Comparison of ENCODE assay signal across 15 cellular contexts in genomic region chr14:77660754-77661153, GRCh38. TPM values are rescaled to one million over a fixed set of nuclear protein-coding genes. Genes with fewer than 3 reads are reported as not detected.
DNase-seq lines count a peak whose midpoint lies in the region; ATAC-seq and TF ChIP-seq lines count a peak whose summit lies in the region.
"Had no signal": no experiment of that assay in that cellular context is flagged by ENCODE, and none has a peak within 500 bp of the region (broad histone marks: within the 10 kb centered on the region; RNA-seq: fewer than 3 reads in every experiment).

No MANE protein-coding gene starts in this region.

- no peak for TF ChIP-seq CTCF in kidney epithelial cell (IDR thresholded peaks at IDR 0.05; ENCODE audit: insufficient read depth, low read length, poor library complexity, severe bottlenecking)
- TF ChIP-seq CTCF in esophagus muscularis mucosa (IDR thresholded peaks at IDR 0.05), result no peak

- no peak for TF ChIP-seq EP300 in esophagus muscularis mucosa (IDR thresholded peaks at IDR 0.05)

- intact Hi-C loops in esophagus muscularis mucosa (cut with DNase I), result no loop called here

- DNase-seq in Ammon's horn (ENCODE audit: low spot score), result peak; percentile 73
- DNase-seq in NCI-H1105 (lab: John Stamatoyannopoulos, UW), result peak; percentile 71
- peak; percentile 87 for DNase-seq in NCI-H748 (lab: John Stamatoyannopoulos, UW; ENCODE audit: unreplicated experiment)
- DNase-seq in kidney epithelial cell (ENCODE audit: low read depth), result peak; percentile 56
- no peak for DNase-seq in natural killer cell treated with Interleukin-12 subunit alpha and Interleukin-12 subunit beta and Interleukin-15 and Interleukin-18, amount 100 ng/mL, for 72 hours (ENCODE audit: low spot score)
- no peak for DNase-seq in activated CD8-positive, alpha-beta T cell treated with anti-CD3 and anti-CD28 coated beads, Interleukin-2, amount 10 ng/mL, durations not matched to agents 7 days and 5 days
- no peak for DNase-seq in esophagus muscularis mucosa (ENCODE audit: extremely low spot score)
- DNase-seq: activated T-cell treated with anti-CD3 and anti-CD28 coated beads, Interleukin-2, amount 50 U/mL, for 24 hours; NCI-H226; right lobe of liver; SHP77 had no signal

- POLR2A ChIA-PET in activated CD8-positive, alpha-beta T cell treated with anti-CD3 and anti-CD28 coated beads, Interleukin-2, amount 10 ng/mL, durations not matched to agents 7 days and 5 days (lab: Charles Lee), result no interaction called here

- ATAC-seq in natural killer cell treated with Interleukin-12 subunit alpha and Interleukin-12 subunit beta and Interleukin-15 and Interleukin-18, amount 100 ng/mL, for 72 hours, result no peak
- no peak for ATAC-seq in activated CD8-positive, alpha-beta T cell treated with anti-CD3 and anti-CD28 coated beads, Interleukin-2, amount 10 ng/mL, durations not matched to agents 7 days and 5 days
- ATAC-seq in HG03520 (IDR thresholded peaks at IDR 0.05; ENCODE audit: unreplicated experiment), result no peak
- ATAC-seq: body of pancreas had no signal

- WGBS in esophagus muscularis mucosa, result 84% methylated on average over 7 of the region's 7 CpGs

- H3K36me3 ChIP-seq in kidney epithelial cell (ENCODE audit: control insufficient read depth, insufficient read depth, low read length) (no peaks in the 10 kb centered on the region), esophagus muscularis mucosa (no peaks in the 10 kb centered on the region)
- H3K36me3 ChIP-seq: right lobe of liver, thoracic aorta had no signal

- H3K27me3 ChIP-seq in kidney epithelial cell (ENCODE audit: control insufficient read depth, insufficient read depth, low read length) (peaks cover 2% of the 10 kb centered on the region), esophagus muscularis mucosa (no peaks in the 10 kb centered on the region)
- H3K27me3 ChIP-seq: body of pancreas, right lobe of liver had no signal

- no peak overlapping the region for H3K4me3 Mint-ChIP-seq in natural killer cell treated with Interleukin-12 subunit alpha and Interleukin-12 subunit beta and Interleukin-15 and Interleukin-18, amount 100 ng/mL, for 72 hours
- no peak overlapping the region for H3K4me3 Mint-ChIP-seq in activated CD8-positive, alpha-beta T cell treated with anti-CD3 and anti-CD28 coated beads, Interleukin-2, amount 10 ng/mL, durations not matched to agents 7 days and 5 days
- H3K4me3 Mint-ChIP-seq: activated T-cell treated with anti-CD3 and anti-CD28 coated beads, Interleukin-2, amount 50 U/mL, for 24 hours; mesothelial cell of epicardium had no signal

- TF ChIP-seq POLR2A in esophagus muscularis mucosa (IDR thresholded peaks at IDR 0.05; ENCODE audit: low read depth), result no peak

- no peaks in the 10 kb centered on the region for H3K4me1 ChIP-seq in esophagus muscularis mucosa
- H3K4me1 ChIP-seq: body of pancreas, right lobe of liver had no signal

- H3K27ac Mint-ChIP-seq in natural killer cell treated with Interleukin-12 subunit alpha and Interleukin-12 subunit beta and Interleukin-15 and Interleukin-18, amount 100 ng/mL, for 72 hours, result no peak overlapping the region
- no peak overlapping the region for H3K27ac Mint-ChIP-seq in activated CD8-positive, alpha-beta T cell treated with anti-CD3 and anti-CD28 coated beads, Interleukin-2, amount 10 ng/mL, durations not matched to agents 7 days and 5 days
- H3K27ac Mint-ChIP-seq: activated T-cell treated with anti-CD3 and anti-CD28 coated beads, Interleukin-2, amount 50 U/mL, for 24 hours; mesothelial cell of epicardium had no signal

- H3K9me3 Mint-ChIP-seq in natural killer cell treated with Interleukin-12 subunit alpha and Interleukin-12 subunit beta and Interleukin-15 and Interleukin-18, amount 100 ng/mL, for 72 hours, result no peaks in the 10 kb centered on the region
- H3K9me3 Mint-ChIP-seq in activated CD8-positive, alpha-beta T cell treated with anti-CD3 and anti-CD28 coated beads, Interleukin-2, amount 10 ng/mL, durations not matched to agents 7 days and 5 days (ENCODE audit: insufficient read depth), result no peaks in the 10 kb centered on the region
- H3K9me3 Mint-ChIP-seq: activated T-cell treated with anti-CD3 and anti-CD28 coated beads, Interleukin-2, amount 50 U/mL, for 24 hours; mesothelial cell of epicardium had no signal

- H3K4me3 ChIP-seq in kidney epithelial cell (ENCODE audit: low read depth, low read length), result no peak overlapping the region
- no peak overlapping the region for H3K4me3 ChIP-seq in esophagus muscularis mucosa
- H3K4me3 ChIP-seq: body of pancreas, right lobe of liver, thoracic aorta had no signal

- peaks cover 0 to 5% of the 10 kb centered on the region in 2 donors for H3K4me1 Mint-ChIP-seq in natural killer cell treated with Interleukin-12 subunit alpha and Interleukin-12 subunit beta and Interleukin-15 and Interleukin-18, amount 100 ng/mL, for 72 hours (ENCODE audit: low read depth in 2 of 2)
- peaks cover 3% of the 10 kb centered on the region for H3K4me1 Mint-ChIP-seq in activated CD8-positive, alpha-beta T cell treated with anti-CD3 and anti-CD28 coated beads, Interleukin-2, amount 10 ng/mL, durations not matched to agents 7 days and 5 days (ENCODE audit: low read depth)

- no peaks in the 10 kb centered on the region for H3K27me3 Mint-ChIP-seq in natural killer cell treated with Interleukin-12 subunit alpha and Interleukin-12 subunit beta and Interleukin-15 and Interleukin-18, amount 100 ng/mL, for 72 hours
- no peaks in the 10 kb centered on the region for H3K27me3 Mint-ChIP-seq in activated CD8-positive, alpha-beta T cell treated with anti-CD3 and anti-CD28 coated beads, Interleukin-2, amount 10 ng/mL, durations not matched to agents 7 days and 5 days (ENCODE audit: low read depth)
- H3K27me3 Mint-ChIP-seq: activated T-cell treated with anti-CD3 and anti-CD28 coated beads, Interleukin-2, amount 50 U/mL, for 24 hours had no signal

- no peaks in the 10 kb centered on the region for H3K36me3 Mint-ChIP-seq in natural killer cell treated with Interleukin-12 subunit alpha and Interleukin-12 subunit beta and Interleukin-15 and Interleukin-18, amount 100 ng/mL, for 72 hours
- no peaks in the 10 kb centered on the region for H3K36me3 Mint-ChIP-seq in activated CD8-positive, alpha-beta T cell treated with anti-CD3 and anti-CD28 coated beads, Interleukin-2, amount 10 ng/mL, durations not matched to agents 7 days and 5 days (ENCODE audit: low read depth)
- H3K36me3 Mint-ChIP-seq: mesothelial cell of epicardium had no signal

- H3K27ac ChIP-seq in esophagus muscularis mucosa (replicated peaks in 1 of 4), result no peak overlapping the region
- H3K27ac ChIP-seq: right lobe of liver, thoracic aorta had no signal

- CTCF ChIA-PET in activated CD8-positive, alpha-beta T cell treated with anti-CD3 and anti-CD28 coated beads, Interleukin-2, amount 10 ng/mL, durations not matched to agents 7 days and 5 days (lab: Charles Lee), result no interaction called here

- no peaks in the 10 kb centered on the region for H3K9me3 ChIP-seq in esophagus muscularis mucosa
- H3K9me3 ChIP-seq: body of pancreas, right lobe of liver, thoracic aorta had no signal

RNA-seq across cellular contexts. Expression of gene SPTLC2, which starts 44.3 kb away (rescaled TPM):
- total RNA-seq in kidney epithelial cell, result 31.4 and 33.0 TPM in 2 replicates
- 10 to 100 TPM; 44.0 to 65.7 TPM for total RNA-seq in natural killer cell treated with Interleukin-12 subunit alpha and Interleukin-12 subunit beta and Interleukin-15 and Interleukin-18, amount 100 ng/mL, for 72 hours
- total RNA-seq in activated CD8-positive, alpha-beta T cell treated with anti-CD3 and anti-CD28 coated beads, Interleukin-2, amount 10 ng/mL, durations not matched to agents 7 days and 5 days, result 10 to 100 TPM; 76.5 to 80.4 TPM
- total RNA-seq in esophagus muscularis mucosa, result 10 to 100 TPM; 14.5 to 25.3 (median 20.1) TPM

RNA-seq across cellular contexts. Expression of gene ALKBH1, which starts 47.1 kb away (rescaled TPM):
- total RNA-seq in kidney epithelial cell (12.0 and 12.9 TPM in 2 replicates), esophagus muscularis mucosa (10 to 100 TPM in 3 of 4 donors, 1 to 10 TPM in 1; 8.0 to 13.3 (median 11.8) TPM)
- total RNA-seq in natural killer cell treated with Interleukin-12 subunit alpha and Interleukin-12 subunit beta and Interleukin-15 and Interleukin-18, amount 100 ng/mL, for 72 hours, result 10 to 100 TPM; 14.4 to 22.0 TPM
- 10 to 100 TPM; 12.9 to 14.8 TPM for total RNA-seq in activated CD8-positive, alpha-beta T cell treated with anti-CD3 and anti-CD28 coated beads, Interleukin-2, amount 10 ng/mL, durations not matched to agents 7 days and 5 days

RNA-seq across cellular contexts. Expression of gene SLIRP, which starts 47.1 kb away (rescaled TPM):
- 186 and 260 TPM in 2 replicates for total RNA-seq in kidney epithelial cell
- total RNA-seq in natural killer cell treated with Interleukin-12 subunit alpha and Interleukin-12 subunit beta and Interleukin-15 and Interleukin-18, amount 100 ng/mL, for 72 hours, result 10 to 100 TPM; 77.6 to 98.3 TPM
- 100 to 1,000 TPM in 1 of 2 experiments, 10 to 100 TPM in 1; 92.1 to 101 TPM for total RNA-seq in activated CD8-positive, alpha-beta T cell treated with anti-CD3 and anti-CD28 coated beads, Interleukin-2, amount 10 ng/mL, durations not matched to agents 7 days and 5 days
- total RNA-seq in esophagus muscularis mucosa, result 100 to 1,000 TPM; 101 to 247 (median 166) TPM

Comparison
In these comparisons a context has a peak if more than half of its experiments do, and no peak if none do; other contexts are left out.
1. DNase-seq: peak in Ammon's horn (single experiment), NCI-H1105 (single experiment), NCI-H748 (single experiment) and kidney epithelial cell (single experiment); none in natural killer cell treated with Interleukin-12 subunit alpha and Interleukin-12 subunit beta and Interleukin-15 and Interleukin-18, amount 100 ng/mL, for 72 hours (single experiment), activated CD8-positive, alpha-beta T cell treated with anti-CD3 and anti-CD28 coated beads, Interleukin-2, amount 10 ng/mL, durations not matched to agents 7 days and 5 days (single experiment) and esophagus muscularis mucosa (single experiment).